25 cellular contexts compared by ENCODE assay signal in the genomic region with DNA sequence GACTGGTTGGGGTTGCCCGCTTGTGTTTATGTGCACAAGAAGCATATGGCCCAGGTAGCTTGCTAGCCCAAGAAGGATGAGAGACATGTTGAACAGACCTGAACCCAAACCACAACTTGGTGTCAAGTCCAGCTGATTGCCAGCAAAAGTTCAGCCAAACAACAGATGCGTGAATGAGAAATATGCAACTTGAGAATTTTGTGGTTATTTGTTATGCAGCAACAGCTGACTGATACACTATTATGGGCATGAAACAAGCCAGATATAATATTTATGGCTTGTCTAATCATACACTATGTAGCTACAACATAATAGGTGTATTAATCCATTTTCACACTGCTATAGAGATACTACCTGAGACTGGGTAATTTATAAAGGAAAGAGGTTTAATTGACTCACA.
DNase-seq lines count a peak whose midpoint lies in the region; ATAC-seq, FAIRE-seq and TF ChIP-seq lines count a peak whose summit lies in the region.
"Had no signal": no experiment of that assay in that cellular context is flagged by ENCODE, and none has a peak within 500 bp of the region (broad histone marks: within the 10 kb centered on the region; RNA-seq: fewer than 3 reads in every experiment).

No MANE protein-coding gene starts in this region.

- no peak overlapping the region for H3K9ac ChIP-seq in K562 (ENCODE audit: insufficient read depth in 1 of 2, low read depth in 2 of 2, low read length in 2 of 2)
- H3K9ac ChIP-seq: BLaER1 treated with 17β-estradiol and CSF1 and Interleukin-3, amounts not matched to agents 10 nM and 100 nM; GM23248 had no signal

- H3K4me1 Mint-ChIP-seq in osteocyte (ENCODE audit: unreplicated experiment), result no peaks in the 10 kb centered on the region

- no peaks in the 10 kb centered on the region for H3K9me2 ChIP-seq in OCI-LY7 (ENCODE audit: insufficient read depth, low read length)

- H3K9me1 ChIP-seq in K562 (ENCODE audit: control insufficient read depth, insufficient read depth, low read length), result no peaks in the 10 kb centered on the region

- TF ChIP-seq RAD21 in K562 (CRISPR knock-in tag; conservative IDR thresholded peaks at IDR 0.05 in 1 of 2, IDR thresholded peaks at IDR 0.05 in 1 of 2), result no peak

- H3K4me3 Mint-ChIP-seq in osteocyte (ENCODE audit: unreplicated experiment), result no peak overlapping the region
- H3K4me3 Mint-ChIP-seq: CD14-positive monocyte; CD4-positive, alpha-beta T cell; CD8-positive, alpha-beta memory T cell had no signal

- WGBS in K562 (ENCODE audit: insufficient coverage, low coverage, missing lambda C conversion rate), result 55% methylated on average over 2 of the region's 2 CpGs

- no peak for TF ChIP-seq EP300 in K562 (IDR thresholded peaks at IDR 0.05; ENCODE audit: low read length)

- TF ChIP-seq CTCF in HEK293 (tag by site-specific recombination; IDR thresholded peaks at IDR 0.05) (no peak), OCI-LY7 (conservative IDR thresholded peaks at IDR 0.05; ENCODE audit: low read length) (no peak), K562 (IDR thresholded peaks at IDR 0.05 in 2 of 3, conservative IDR thresholded peaks at IDR 0.05 in 1 of 3; ENCODE audit: insufficient read depth in 2 of 3, low read depth in 1 of 3, low read length in 3 of 3) (no peak), osteocyte (IDR thresholded peaks at IDR 0.05) (no peak)

- no peak for TF ChIP-seq POLR2A in K562 (conservative IDR thresholded peaks at IDR 0.05)

- DNase-seq in OCI-LY7 (ENCODE audit: low spot score), result no peak
- DNase-seq in K562 (ENCODE audit: extremely low read depth in 1 of 4, low spot score in 3 of 4), result no peak
- DNase-seq in osteocyte (ENCODE audit: extremely low spot score, unreplicated experiment), result no peak
- DNase-seq in central memory CD4-positive, alpha-beta T cell, result no peak
- no peak for DNase-seq in stimulated activated naive CD8-positive, alpha-beta T cell treated with anti-CD3 and anti-CD28 coated beads, Interleukin-15, Interleukin-2, amounts not matched to agents 100 U/mL and 50 U/mL, for 24 hours
- DNase-seq: 8988T; ACHN; AML-193; BE2C; CD4-positive, alpha-beta T cell; CD8-positive, alpha-beta memory T cell; DMS 273 treated with DMSO at 0.1 percent for 48 hours; DMS79; EL; GDM1; GM23248; H7; HCEC 1CT had no signal

- H3K9me3 Mint-ChIP-seq in osteocyte (ENCODE audit: unreplicated experiment), result peaks cover 5% of the 10 kb centered on the region
- H3K9me3 Mint-ChIP-seq: CD4-positive, alpha-beta T cell had no signal

- H3K4me2 ChIP-seq in OCI-LY7 (ENCODE audit: low read length) (no peak overlapping the region), K562 (ENCODE audit: insufficient read depth, low read length) (no peak overlapping the region)
- H3K4me2 ChIP-seq: A549 had no signal

- BruUV-seq in OCI-LY7 (replicated peaks; lab: Mats Ljungman, UMichigan) (no TSS peak), K562 (replicated peaks; lab: Mats Ljungman, UMichigan) (no TSS peak)

- H4K20me1 ChIP-seq in OCI-LY7 (ENCODE audit: insufficient read depth, low read length), result no peaks in the 10 kb centered on the region
- no peaks in the 10 kb centered on the region for H4K20me1 ChIP-seq in K562 (replicated peaks; ENCODE audit: control insufficient read depth, insufficient read depth, low read length)

- H3K9me3 ChIP-seq in HEK293 (ENCODE audit: control insufficient read depth, insufficient read depth, low read depth, low read length) (no peaks in the 10 kb centered on the region; the same call in 1 of the 2 replicates), OCI-LY7 (ENCODE audit: low read length) (peaks cover 10% of the 10 kb centered on the region; the same call in 1 of the 2 replicates), K562 (replicated peaks; ENCODE audit: control insufficient read depth, insufficient read depth, low read depth, low read length) (no peaks in the 10 kb centered on the region)
- H3K9me3 ChIP-seq: A549, BE2C had no signal

- in situ Hi-C loops in K562 (cut with MboI), result no loop called here

- POLR2A ChIA-PET in HEK293 (lab: Yijun Ruan, JAX) (no interaction called here), OCI-LY7 (lab: Charles Lee) (interaction anchor here (0.5 to 2.0 kb wide), 3 partner anchors 35 to 223 kb away, joined by 3 to 5 read pairs (median 5); no protein-coding TSS in a partner anchor), K562 (lab: Yijun Ruan, JAX) (no interaction called here)

- H3K79me2 ChIP-seq in OCI-LY7 (ENCODE audit: insufficient read depth, low read depth, low read length), result no peaks in the 10 kb centered on the region
- H3K79me2 ChIP-seq in K562 (ENCODE audit: control insufficient read depth, insufficient read depth, low read length), result no peaks in the 10 kb centered on the region

- H3K27ac ChIP-seq in HEK293 (ENCODE audit: extremely low read depth, low read depth, low read length), result no peak overlapping the region
- H3K27ac ChIP-seq in OCI-LY7 (ENCODE audit: low read depth, low read length, poor library complexity, severe bottlenecking), result peak overlapping the region; percentile 100
- H3K27ac ChIP-seq in K562 (ENCODE audit: extremely low read depth, low read depth, low read length), result no peak overlapping the region
- H3K27ac ChIP-seq: A549; BLaER1 treated with 17β-estradiol and CSF1 and Interleukin-3, amounts not matched to agents 10 nM and 100 nM; GM23248 had no signal

- CTCF ChIA-PET in HEK293 (lab: Yijun Ruan, JAX), result interaction anchor here (0.6 kb wide), 1 partner anchor 21 kb away, joined by 3 read pairs; no protein-coding TSS in a partner anchor
- CTCF ChIA-PET in OCI-LY7 (lab: Charles Lee; ENCODE audit: unreplicated experiment), result no interaction called here
- CTCF ChIA-PET in K562 (lab: Yijun Ruan, JAX; ENCODE audit: low intra/inter-chr PET ratio), result no interaction called here

- no peaks in the 10 kb centered on the region for H3K27me3 ChIP-seq in K562 (ENCODE audit: control insufficient read depth in 2 of 2, insufficient read depth in 2 of 2, low read length in 2 of 2)
- H3K27me3 ChIP-seq: BE2C had no signal

- H3K4me3 ChIP-seq in HEK293 (ENCODE audit: low read depth, low read length) (no peak overlapping the region), OCI-LY7 (ENCODE audit: low read depth, low read length, poor library complexity, severe bottlenecking) (no peak overlapping the region), K562 (no peak overlapping the region)
- H3K4me3 ChIP-seq: A549, GM23248 had no signal

- H3K27ac Mint-ChIP-seq in osteocyte (ENCODE audit: unreplicated experiment), result peak overlapping the region; percentile 35
- H3K27ac Mint-ChIP-seq: CD4-positive, alpha-beta T cell; CD8-positive, alpha-beta memory T cell had no signal

- intact Hi-C loops in OCI-LY7 (cut with micrococcal nuclease; ENCODE audit: unreplicated experiment) (loop anchor here (10.0 kb wide), 1 partner anchor 97 kb away; no protein-coding TSS in a partner anchor), K562 (cut with micrococcal nuclease) (no loop called here)

- H3K4me1 ChIP-seq in HEK293 (ENCODE audit: control insufficient read depth, insufficient read depth, low read length) (no peaks in the 10 kb centered on the region), OCI-LY7 (ENCODE audit: insufficient read depth, low read length, poor library complexity, severe bottlenecking) (peaks cover 44% of the 10 kb centered on the region), K562 (replicated peaks in 1 of 2; ENCODE audit: control insufficient read depth in 2 of 2, insufficient read depth in 2 of 2, low read length in 2 of 2) (no peaks in the 10 kb centered on the region)
- H3K4me1 ChIP-seq: A549, BE2C had no signal

- H3K27me3 Mint-ChIP-seq in osteocyte (ENCODE audit: unreplicated experiment), result no peaks in the 10 kb centered on the region
- H3K27me3 Mint-ChIP-seq: CD4-positive, alpha-beta T cell had no signal

- no peak for ATAC-seq in K562
- ATAC-seq in stimulated activated naive CD8-positive, alpha-beta T cell treated with anti-CD3 and anti-CD28 coated beads, Interleukin-15, Interleukin-2, amounts not matched to agents 100 U/mL and 50 U/mL, for 24 hours, result no peak
- ATAC-seq in activated CD4-positive, CD25-positive, alpha-beta regulatory T cell treated with anti-CD3 and anti-CD28 coated beads, Interleukin-2, amount 50 U/mL, for 24 hours, result no peak
- ATAC-seq: A549 had no signal

- H3K36me3 ChIP-seq in HEK293 (ENCODE audit: control insufficient read depth in 2 of 2, insufficient read depth in 1 of 2, low read length in 2 of 2), result peaks cover 16 to 46% of the 10 kb centered on the region in 2 experiments
- peaks cover 72% of the 10 kb centered on the region for H3K36me3 ChIP-seq in OCI-LY7 (ENCODE audit: insufficient read depth, low read length)
- no peaks in the 10 kb centered on the region; the same call in 2 of the 3 replicates for H3K36me3 ChIP-seq in K562 (ENCODE audit: control insufficient read depth, insufficient read depth, low read length)
- H3K36me3 ChIP-seq: BE2C had no signal

- peaks cover 41% of the 10 kb centered on the region for H3K36me3 Mint-ChIP-seq in osteocyte (ENCODE audit: unreplicated experiment)
- H3K36me3 Mint-ChIP-seq: CD14-positive monocyte; CD8-positive, alpha-beta memory T cell had no signal

- no peak overlapping the region for H2AFZ ChIP-seq in OCI-LY7 (ENCODE audit: low read length)
- no peak overlapping the region for H2AFZ ChIP-seq in K562 (ENCODE audit: low read depth, low read length)
- H2AFZ ChIP-seq: GM23248 had no signal

- FAIRE-seq in K562 (lab: Jason Lieb, UNC), result no peak
- FAIRE-seq: D721Med, H1 had no signal

TF ChIP-seq in HEK293, 187 proteins besides CTCF, POLR2A, EP300 and RAD21 (continues in another document):
- TF ChIP-seq SETDB1 (IDR thresholded peaks at IDR 0.05; ENCODE audit: insufficient read length, low read length) (peak; percentile 44), RBAK (tag by site-specific recombination; IDR thresholded peaks at IDR 0.05) (peak; percentile 40; the same call in 1 of the 2 replicates)

TF ChIP-seq in K562, 482 proteins besides CTCF, POLR2A, EP300 and RAD21:
- TF ChIP-seq PCBP2 (IDR thresholded peaks at IDR 0.05; ENCODE audit: low read depth, low read length, poor library complexity, severe bottlenecking) (no peak), TCF7 (IDR thresholded peaks at IDR 0.05; ENCODE audit: borderline replicate concordance) (no peak), RBM25 (IDR thresholded peaks at IDR 0.05; ENCODE audit: low read depth, low read length, severe bottlenecking) (peak; percentile 61)

Comparison
In these comparisons a context has a peak if more than half of its experiments do, and no peak if none do; other contexts are left out.
1. Of the 44 proteins assayed by ChIP-seq in both K562 and HEK293: peak only in K562: none; only in HEK293: SETDB1; in both: none; in neither: 43.